ENCODE assay signal across 12 cellular contexts in genomic region chr18:13284330-13285027, GRCh38.
A peak's percentile ranks its signal among the peaks of the same experiment; 100 is the strongest.
DNase-seq lines count a peak whose midpoint lies in the region; ATAC-seq and TF ChIP-seq lines count a peak whose summit lies in the region.
"Had no signal": no experiment of that assay in that cellular context is flagged by ENCODE, and none has a peak within 500 bp of the region (broad histone marks: within the 10 kb centered on the region; RNA-seq: fewer than 3 reads in every experiment).

No MANE protein-coding gene starts in this region.

- peaks cover 1% of the 10 kb centered on the region for H3K36me3 Mint-ChIP-seq in activated naive CD8-positive, alpha-beta T cell
- H3K36me3 Mint-ChIP-seq in activated naive CD8-positive, alpha-beta T cell treated with anti-CD3 and anti-CD28 coated beads for 36 hours = peaks cover 14% of the 10 kb centered on the region
- H3K36me3 Mint-ChIP-seq in activated T-cell treated with anti-CD3 and anti-CD28 coated beads, Interleukin-2, amount 50 U/mL, for 4 hours (ENCODE audit: insufficient read depth) = peaks cover 5% of the 10 kb centered on the region
- H3K36me3 Mint-ChIP-seq: natural killer cell had no signal

- H3K27me3 Mint-ChIP-seq in activated naive CD8-positive, alpha-beta T cell = no peaks in the 10 kb centered on the region
- H3K27me3 Mint-ChIP-seq in activated naive CD8-positive, alpha-beta T cell treated with anti-CD3 and anti-CD28 coated beads for 36 hours = no peaks in the 10 kb centered on the region
- H3K27me3 Mint-ChIP-seq in activated T-cell treated with anti-CD3 and anti-CD28 coated beads, Interleukin-2, amount 50 U/mL, for 4 hours (ENCODE audit: low read depth) = no peaks in the 10 kb centered on the region

- intact Hi-C loops in left ventricle myocardium superior (cut with micrococcal nuclease) (no loop called here), tibial artery (cut with DNase I; ENCODE audit: low total_unique reads) (no loop called here)

- H3K27ac ChIP-seq in tibial artery = peak overlapping the region; percentile 46 to 53

- H3K4me3 Mint-ChIP-seq in activated naive CD8-positive, alpha-beta T cell = peak overlapping the region; percentile 25
- no peak overlapping the region for H3K4me3 Mint-ChIP-seq in activated naive CD8-positive, alpha-beta T cell treated with anti-CD3 and anti-CD28 coated beads for 36 hours
- peak overlapping the region; percentile 3 for H3K4me3 Mint-ChIP-seq in activated T-cell treated with anti-CD3 and anti-CD28 coated beads, Interleukin-2, amount 50 U/mL, for 4 hours
- H3K4me3 Mint-ChIP-seq: natural killer cell had no signal

- peaks cover 50% of the 10 kb centered on the region for H3K4me1 Mint-ChIP-seq in activated naive CD8-positive, alpha-beta T cell (ENCODE audit: low read depth)
- H3K4me1 Mint-ChIP-seq in activated naive CD8-positive, alpha-beta T cell treated with anti-CD3 and anti-CD28 coated beads for 36 hours = peaks cover 48% of the 10 kb centered on the region
- peaks cover 65% of the 10 kb centered on the region for H3K4me1 Mint-ChIP-seq in activated T-cell treated with anti-CD3 and anti-CD28 coated beads, Interleukin-2, amount 50 U/mL, for 4 hours (ENCODE audit: low read depth)
- H3K4me1 Mint-ChIP-seq: natural killer cell had no signal

- DNase-seq in activated naive CD8-positive, alpha-beta T cell treated with anti-CD3 and anti-CD28 coated beads for 36 hours = no peak
- no peak for DNase-seq in activated T-cell treated with anti-CD3 and anti-CD28 coated beads, Interleukin-2, amount 50 U/mL, for 4 hours
- DNase-seq in left ventricle myocardium superior (no peak), tibial artery (peak; percentile 33 to 77)
- no peak for DNase-seq in activated CD8-positive, alpha-beta memory T cell treated with anti-CD3 and anti-CD28 coated beads, Interleukin-2, amount 50 U/mL, for 48 hours
- DNase-seq: left cardiac atrium, natural killer cell, NCI-H146, NCI-H82 had no signal

- H3K4me1 ChIP-seq in tibial artery = peaks cover 0 to 42% (median 18%) of the 10 kb centered on the region in 4 donors

- no peak overlapping the region for H3K27ac Mint-ChIP-seq in activated naive CD8-positive, alpha-beta T cell
- no peak overlapping the region for H3K27ac Mint-ChIP-seq in activated naive CD8-positive, alpha-beta T cell treated with anti-CD3 and anti-CD28 coated beads for 36 hours
- H3K27ac Mint-ChIP-seq: natural killer cell had no signal

- no peak for TF ChIP-seq CTCF in tibial artery (IDR thresholded peaks at IDR 0.05)

- no peaks in the 10 kb centered on the region for H3K9me3 Mint-ChIP-seq in activated naive CD8-positive, alpha-beta T cell (ENCODE audit: low read depth)
- peaks cover 2% of the 10 kb centered on the region for H3K9me3 Mint-ChIP-seq in activated naive CD8-positive, alpha-beta T cell treated with anti-CD3 and anti-CD28 coated beads for 36 hours
- no peaks in the 10 kb centered on the region for H3K9me3 Mint-ChIP-seq in activated T-cell treated with anti-CD3 and anti-CD28 coated beads, Interleukin-2, amount 50 U/mL, for 4 hours
- H3K9me3 Mint-ChIP-seq: natural killer cell had no signal

- peaks cover 0 to 19% (median 12%) of the 10 kb centered on the region in 3 donors for H3K36me3 ChIP-seq in tibial artery

- H3K4me3 ChIP-seq in tibial artery = peak overlapping the region; percentile 26 to 32

- peak; percentile 62 to 65 for ATAC-seq in activated T-cell treated with anti-CD3 and anti-CD28 coated beads, Interleukin-2, amount 50 U/mL, for 4 hours
- peak; percentile 22 for ATAC-seq in left ventricle myocardium superior
- ATAC-seq in GM19035 (IDR thresholded peaks at IDR 0.05; ENCODE audit: unreplicated experiment) = no peak
- no peak for ATAC-seq in HG03469 (IDR thresholded peaks at IDR 0.05; ENCODE audit: unreplicated experiment)
- ATAC-seq: natural killer cell had no signal

- no peaks in the 10 kb centered on the region for H3K27me3 ChIP-seq in tibial artery

- no peaks in the 10 kb centered on the region for H3K9me3 ChIP-seq in tibial artery

Comparison
In these comparisons a context has a peak if more than half of its experiments do, and no peak if none do; other contexts are left out.
1. DNase-seq: peak in tibial artery (2 of 2); none in activated naive CD8-positive, alpha-beta T cell treated with anti-CD3 and anti-CD28 coated beads for 36 hours (single experiment), activated T-cell treated with anti-CD3 and anti-CD28 coated beads, Interleukin-2, amount 50 U/mL, for 4 hours (single experiment), left ventricle myocardium superior (single experiment) and activated CD8-positive, alpha-beta memory T cell treated with anti-CD3 and anti-CD28 coated beads, Interleukin-2, amount 50 U/mL, for 48 hours (single experiment).
2. ATAC-seq: peak in activated T-cell treated with anti-CD3 and anti-CD28 coated beads, Interleukin-2, amount 50 U/mL, for 4 hours (2 of 2) and left ventricle myocardium superior (single experiment); none in GM19035 (single experiment) and HG03469 (single experiment).